21 cellular contexts compared by ENCODE assay signal in genomic region chr22:44046485-44047141, GRCh38. TPM values are rescaled to one million over a fixed set of nuclear protein-coding genes. Genes with fewer than 3 reads are reported as not detected.
DNase-seq lines count a peak whose midpoint lies in the region; ATAC-seq and TF ChIP-seq lines count a peak whose summit lies in the region.
"Had no signal": no experiment of that assay in that cellular context is flagged by ENCODE, and none has a peak within 500 bp of the region (broad histone marks: within the 10 kb centered on the region; RNA-seq: fewer than 3 reads in every experiment).

No MANE protein-coding gene starts in this region.

- H3K4me3 Mint-ChIP-seq in T-helper 17 cell = peak overlapping the region; percentile 57
- H3K4me3 Mint-ChIP-seq: CD4-positive, alpha-beta T cell; nephron had no signal

- H3K4me1 Mint-ChIP-seq in T-helper 17 cell = peaks cover 16% of the 10 kb centered on the region

- H3K79me2 ChIP-seq in osteoblast (ENCODE audit: insufficient read depth, low read length) = peaks cover 32% of the 10 kb centered on the region
- H3K79me2 ChIP-seq: parathyroid adenoma had no signal

- peaks cover 2% of the 10 kb centered on the region for H3K36me3 Mint-ChIP-seq in T-helper 17 cell (ENCODE audit: low read depth)

- H3K27me3 Mint-ChIP-seq in T-helper 17 cell = peaks cover 5% of the 10 kb centered on the region

- H3K27me3 ChIP-seq in osteoblast (ENCODE audit: insufficient read depth, low read length) = no peaks in the 10 kb centered on the region

- ATAC-seq in T-helper 17 cell (no peak), Right ventricle myocardium superior (ENCODE audit: poor library complexity) (peak; percentile 83)
- ATAC-seq: sciatic nerve had no signal

- H2AFZ ChIP-seq in osteoblast (ENCODE audit: low read length) = no peak overlapping the region
- H2AFZ ChIP-seq: parathyroid adenoma had no signal

- peak overlapping the region; percentile 39 for H3K27ac Mint-ChIP-seq in T-helper 17 cell
- H3K27ac Mint-ChIP-seq: CD4-positive, alpha-beta T cell; nephron had no signal

- peaks cover 3% of the 10 kb centered on the region for H3K36me3 ChIP-seq in osteoblast (ENCODE audit: insufficient read depth, low read length)
- H3K36me3 ChIP-seq: HAP-1 had no signal

- intact Hi-C loops in Right ventricle myocardium superior (cut with DNase I) = no loop called here

- H3K4me3 ChIP-seq in osteoblast (ENCODE audit: insufficient read depth, low read length) = no peak overlapping the region
- H3K4me3 ChIP-seq: HAP-1 had no signal

- H3K9me3 ChIP-seq in T-helper 17 cell (ENCODE audit: control insufficient read depth, low read length, poor library complexity, severe bottlenecking) (no peaks in the 10 kb centered on the region), osteoblast (ENCODE audit: low read depth, low read length) (no peaks in the 10 kb centered on the region)
- H3K9me3 ChIP-seq: HAP-1 had no signal

- H4K20me1 ChIP-seq in osteoblast (ENCODE audit: insufficient read depth, low read length) = peaks cover 18% of the 10 kb centered on the region

- H3K27ac ChIP-seq in osteoblast (ENCODE audit: low read depth, low read length) = no peak overlapping the region
- H3K27ac ChIP-seq: parathyroid adenoma, VCaP had no signal

- H3K4me2 ChIP-seq in osteoblast (ENCODE audit: insufficient read depth, low read length) = no peak overlapping the region

- DNase-seq in HUDEP-2 (lab: John Stamatoyannopoulos, UW; ENCODE audit: unreplicated experiment in 76 of 76) = peak in 75 of 76 experiments; percentile 39 to 100 (median 98)
- no peak for DNase-seq in T-helper 17 cell
- peak; percentile 68 for DNase-seq in Right ventricle myocardium superior
- DNase-seq in osteoblast (ENCODE audit: insufficient read length, low spot score, missing footprints) = peak; percentile 58
- DNase-seq in stimulated activated CD8-positive, alpha-beta memory T cell treated with anti-CD3 and anti-CD28 coated beads, Interleukin-4, amount 100 ng/mL, for 48 hours = no peak
- DNase-seq in LoVo (ENCODE audit: low spot score) = no peak
- DNase-seq in NOMO-1 treated with DMSO at 0.1 percent for 48 hours (lab: John Stamatoyannopoulos, UW; ENCODE audit: unreplicated experiment) = no peak
- DNase-seq: activated CD4-positive, alpha-beta T cell treated with anti-CD3 and anti-CD28 coated beads, Interleukin-2, amount 50 U/mL, for 1 hour; activated CD8-positive, alpha-beta memory T cell treated with anti-CD3 and anti-CD28 coated beads, Interleukin-2, amount 50 U/mL, for 4 hours; activated effector memory CD4-positive, alpha-beta T cell treated with anti-CD3 and anti-CD28 coated beads, Interleukin-2, amount 50 U/mL, for 16 hours; CD4-positive, alpha-beta T cell; dermis blood vessel endothelial cell; DMS153; NCI-H2171; NCI-H526; SIG-M5 had no signal

- TF ChIP-seq CTCF in osteoblast (IDR thresholded peaks at IDR 0.05; ENCODE audit: extremely low read depth, low read depth, low read length) = no peak

- peaks cover 6% of the 10 kb centered on the region for H3K4me1 ChIP-seq in osteoblast (ENCODE audit: insufficient read depth, low read length)
- H3K4me1 ChIP-seq: HAP-1, parathyroid adenoma had no signal

RNA-seq across cellular contexts. Expression of gene PARVB, which starts 22.5 kb away (rescaled TPM):
- total RNA-seq in T-helper 17 cell (10 to 100 TPM; 14.6 to 36.4 TPM), Right ventricle myocardium superior (194 TPM), osteoblast (24.5 and 29.3 TPM in 2 replicates)

Comparison
In these comparisons a context has a peak if more than half of its experiments do, and no peak if none do; other contexts are left out.
1. DNase-seq: peak in HUDEP-2 (75 of 76), Right ventricle myocardium superior (single experiment) and osteoblast (single experiment); none in T-helper 17 cell (0 of 3), stimulated activated CD8-positive, alpha-beta memory T cell treated with anti-CD3 and anti-CD28 coated beads, Interleukin-4, amount 100 ng/mL, for 48 hours (single experiment), LoVo (single experiment) and NOMO-1 treated with DMSO at 0.1 percent for 48 hours (single experiment).